In the genomic region with DNA sequence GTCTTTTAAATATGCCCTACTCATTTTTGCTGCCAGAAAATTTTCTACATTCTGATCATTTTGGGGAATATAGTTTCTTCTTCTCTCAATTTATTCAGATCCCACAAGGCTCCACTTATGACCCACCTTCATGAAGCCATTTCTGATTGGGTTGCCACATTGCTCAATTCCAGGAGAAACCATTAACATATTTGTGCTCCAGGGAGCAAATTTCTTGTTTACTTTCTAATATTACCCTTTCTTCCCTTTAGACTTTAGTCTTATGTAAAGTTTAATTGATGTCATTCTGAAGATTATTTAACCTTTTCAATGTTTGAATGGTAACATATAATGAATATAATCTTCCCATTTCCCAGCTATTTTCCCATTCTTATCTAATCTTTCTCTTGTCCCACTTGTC, we compare ENCODE assay signal across 10 cellular contexts.
"Had no signal": no experiment of that assay in that cellular context is flagged by ENCODE, and none has a peak within 500 bp of the region (broad histone marks: within the 10 kb centered on the region; RNA-seq: fewer than 3 reads in every experiment).

No MANE protein-coding gene starts in this region.

- ATAC-seq: GM23338, HCT116 had no signal

- H3K27ac ChIP-seq: GM23248 had no signal

- FAIRE-seq: H1 had no signal

- H3K4me2 ChIP-seq: GM23338 had no signal

- H3K9me3 ChIP-seq: HAP-1 had no signal

- H3K4me1 ChIP-seq: HAP-1 had no signal

- H3K36me3 ChIP-seq: HAP-1 had no signal

- H3K9ac ChIP-seq: GM23248 had no signal

- DNase-seq: GM23248, GOT3, H7, H9, HCEC 1CT, HFFc6 had no signal

- H3K4me3 ChIP-seq: GM23248, GM23338, HAP-1 had no signal

- H2AFZ ChIP-seq: GM23248, GM23338 had no signal
